16 cellular contexts compared by ENCODE assay signal in the genomic region with DNA sequence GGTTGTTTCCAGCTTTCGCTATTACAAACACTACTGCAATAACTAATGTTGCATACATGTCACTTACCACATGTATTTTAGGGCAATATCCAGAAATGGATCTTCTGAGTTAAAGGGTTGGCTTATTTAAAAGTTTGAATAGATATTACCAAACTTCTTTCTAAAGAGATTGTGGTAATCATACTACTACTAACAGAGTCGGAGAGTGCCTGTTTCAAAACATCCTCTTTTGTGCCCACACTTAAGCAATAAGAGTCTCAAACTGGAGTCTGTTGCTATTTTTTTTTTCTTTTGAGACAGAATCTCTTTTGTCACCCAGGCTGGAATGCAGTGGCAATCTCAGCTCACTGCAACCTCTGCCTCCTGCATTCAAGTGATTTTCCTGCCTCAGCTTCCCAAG. TPM values are rescaled to one million over a fixed set of nuclear protein-coding genes. Genes with fewer than 3 reads are reported as not detected.
A peak's percentile ranks its signal among the peaks of the same experiment; 100 is the strongest.
DNase-seq lines count a peak whose midpoint lies in the region; ATAC-seq and TF ChIP-seq lines count a peak whose summit lies in the region.
"Had no signal": no experiment of that assay in that cellular context is flagged by ENCODE, and none has a peak within 500 bp of the region (broad histone marks: within the 10 kb centered on the region; RNA-seq: fewer than 3 reads in every experiment).

No MANE protein-coding gene starts in this region.

- no peak overlapping the region for H3K4me3 Mint-ChIP-seq in Calu3 (ENCODE audit: low read depth, unreplicated experiment)
- no peak overlapping the region for H3K4me3 Mint-ChIP-seq in naive thymus-derived CD4-positive, alpha-beta T cell
- H3K4me3 Mint-ChIP-seq in activated CD4-positive, alpha-beta T cell treated with anti-CD3 and anti-CD28 coated beads, Interleukin-2, amount 10 ng/mL, durations not matched to agents 7 days and 5 days = no peak overlapping the region

- no peaks in the 10 kb centered on the region for H3K27me3 ChIP-seq in naive thymus-derived CD4-positive, alpha-beta T cell (ENCODE audit: control insufficient read depth in 2 of 2, insufficient read depth in 2 of 2, low read length in 2 of 2)

- BruUV-seq in Calu3 (replicated peaks; lab: Mats Ljungman, UMichigan) = no TSS peak

- H3K36me3 ChIP-seq in naive thymus-derived CD4-positive, alpha-beta T cell (ENCODE audit: control insufficient read depth in 2 of 3, insufficient read depth in 3 of 3, low read length in 3 of 3) = no peaks in the 10 kb centered on the region

- peaks cover 24% of the 10 kb centered on the region for H3K4me1 Mint-ChIP-seq in Calu3 (ENCODE audit: low read depth, unreplicated experiment)
- H3K4me1 Mint-ChIP-seq in naive thymus-derived CD4-positive, alpha-beta T cell = peaks cover 0 to 13% (median 0%) of the 10 kb centered on the region in 7 donors
- H3K4me1 Mint-ChIP-seq in activated CD4-positive, alpha-beta T cell treated with anti-CD3 and anti-CD28 coated beads, Interleukin-2, amount 10 ng/mL, durations not matched to agents 7 days and 5 days = peaks cover 11% of the 10 kb centered on the region

- CTCF ChIA-PET in Calu3 (lab: Charles Lee) = no interaction called here
- CTCF ChIA-PET in naive thymus-derived CD4-positive, alpha-beta T cell (lab: Charles Lee) = interaction anchor here (0.7 kb wide), 1 partner anchor 1079 kb away, joined by 3 read pairs; no protein-coding TSS in a partner anchor
- CTCF ChIA-PET in activated CD4-positive, alpha-beta T cell treated with anti-CD3 and anti-CD28 coated beads, Interleukin-2, amount 10 ng/mL, durations not matched to agents 7 days and 5 days (lab: Charles Lee) = interaction anchor here (1.0 to 1.2 kb wide), 2 partner anchors 9 to 53 kb away, joined by 3 read pairs; no protein-coding TSS in a partner anchor

- H3K9me3 Mint-ChIP-seq in Calu3 (ENCODE audit: low read depth, unreplicated experiment) = peaks cover 15% of the 10 kb centered on the region
- peaks cover 0 to 4% (median 0%) of the 10 kb centered on the region in 11 donors for H3K9me3 Mint-ChIP-seq in naive thymus-derived CD4-positive, alpha-beta T cell
- peaks cover 2% of the 10 kb centered on the region for H3K9me3 Mint-ChIP-seq in activated CD4-positive, alpha-beta T cell treated with anti-CD3 and anti-CD28 coated beads, Interleukin-2, amount 10 ng/mL, durations not matched to agents 7 days and 5 days

- H3K4me3 ChIP-seq in NB4 (ENCODE audit: low read depth, low read length) = no peak overlapping the region
- H3K4me3 ChIP-seq in naive thymus-derived CD4-positive, alpha-beta T cell (ENCODE audit: low read length) = no peak overlapping the region
- H3K4me3 ChIP-seq: A549 had no signal

- TF ChIP-seq CTCF in Calu3 (IDR thresholded peaks at IDR 0.05; ENCODE audit: unreplicated experiment) (no peak), NB4 (IDR thresholded peaks at IDR 0.05; ENCODE audit: low read depth, low read length) (no peak)

- no peak for TF ChIP-seq POLR2A in NB4 (IDR thresholded peaks at IDR 0.05; ENCODE audit: extremely low read depth, insufficient read length)

- H3K27ac Mint-ChIP-seq in Calu3 (ENCODE audit: unreplicated experiment) = peak overlapping the region; percentile 44
- no peak overlapping the region for H3K27ac Mint-ChIP-seq in naive thymus-derived CD4-positive, alpha-beta T cell
- H3K27ac Mint-ChIP-seq in activated CD4-positive, alpha-beta T cell treated with anti-CD3 and anti-CD28 coated beads, Interleukin-2, amount 10 ng/mL, durations not matched to agents 7 days and 5 days = no peak overlapping the region

- intact Hi-C loops in Calu3 (cut with micrococcal nuclease; ENCODE audit: unreplicated experiment) = no loop called here
- intact Hi-C loops in naive thymus-derived CD4-positive, alpha-beta T cell (cut with micrococcal nuclease) = no loop called here

- no peaks in the 10 kb centered on the region for H3K9me3 ChIP-seq in naive thymus-derived CD4-positive, alpha-beta T cell (ENCODE audit: control insufficient read depth in 2 of 3, low read length in 3 of 3)
- H3K9me3 ChIP-seq: Caco-2 had no signal

- DNase-seq in Calu3 (no peak), NB4 (ENCODE audit: low read depth) (peak; percentile 78), SIG-M5 (lab: John Stamatoyannopoulos, UW) (peak; percentile 42), COLO668 (lab: John Stamatoyannopoulos, UW; ENCODE audit: unreplicated experiment) (no peak), NCI-H2081 (lab: John Stamatoyannopoulos, UW) (no peak)
- DNase-seq in naive thymus-derived CD4-positive, alpha-beta T cell = no peak
- no peak for DNase-seq in activated CD4-positive, alpha-beta T cell treated with anti-CD3 and anti-CD28 coated beads, Interleukin-2, amount 10 ng/mL, durations not matched to agents 7 days and 5 days
- DNase-seq: C1 segment of cervical spinal cord, Caco-2, EL, NCI-H187, NCI-H526 treated with DMSO at 0.1 percent for 48 hours had no signal

- peaks cover 11% of the 10 kb centered on the region for H3K36me3 Mint-ChIP-seq in Calu3 (ENCODE audit: insufficient read depth, unreplicated experiment)
- no peaks in the 10 kb centered on the region for H3K36me3 Mint-ChIP-seq in naive thymus-derived CD4-positive, alpha-beta T cell
- no peaks in the 10 kb centered on the region for H3K36me3 Mint-ChIP-seq in activated CD4-positive, alpha-beta T cell treated with anti-CD3 and anti-CD28 coated beads, Interleukin-2, amount 10 ng/mL, durations not matched to agents 7 days and 5 days (ENCODE audit: low read depth)

- POLR2A ChIA-PET in naive thymus-derived CD4-positive, alpha-beta T cell (lab: Charles Lee) = no interaction called here
- POLR2A ChIA-PET in activated CD4-positive, alpha-beta T cell treated with anti-CD3 and anti-CD28 coated beads, Interleukin-2, amount 10 ng/mL, durations not matched to agents 7 days and 5 days (lab: Charles Lee) = no interaction called here

- no peak overlapping the region for H3K27ac ChIP-seq in naive thymus-derived CD4-positive, alpha-beta T cell (ENCODE audit: low read depth, low read length)
- H3K27ac ChIP-seq: KMS-11 had no signal

- no peaks in the 10 kb centered on the region for H3K27me3 Mint-ChIP-seq in Calu3 (ENCODE audit: unreplicated experiment)
- peaks cover 28 to 47% (median 43%) of the 10 kb centered on the region in 5 donors for H3K27me3 Mint-ChIP-seq in naive thymus-derived CD4-positive, alpha-beta T cell
- peaks cover 43% of the 10 kb centered on the region for H3K27me3 Mint-ChIP-seq in activated CD4-positive, alpha-beta T cell treated with anti-CD3 and anti-CD28 coated beads, Interleukin-2, amount 10 ng/mL, durations not matched to agents 7 days and 5 days

- ATAC-seq in naive thymus-derived CD4-positive, alpha-beta T cell = peak; percentile 41
- no peak for ATAC-seq in GM18873 (IDR thresholded peaks at IDR 0.05; ENCODE audit: low FRiP score, unreplicated experiment)
- ATAC-seq: A549, Right ventricle myocardium inferior had no signal

- H3K4me1 ChIP-seq in naive thymus-derived CD4-positive, alpha-beta T cell (ENCODE audit: control insufficient read depth in 2 of 2, insufficient read depth in 2 of 2, low read length in 2 of 2) = no peaks in the 10 kb centered on the region

RNA-seq across cellular contexts. Expression of gene FGFBP1, which starts 35.8 kb away (rescaled TPM):
- 5.0 and 8.4 TPM in 2 replicates for total RNA-seq in Calu3 (2022)
- total RNA-seq in naive thymus-derived CD4-positive, alpha-beta T cell = not detected
- not detected for polyA plus RNA-seq in naive thymus-derived CD4-positive, alpha-beta T cell
- total RNA-seq in activated CD4-positive, alpha-beta T cell treated with anti-CD3 and anti-CD28 coated beads, Interleukin-2, amount 10 ng/mL, durations not matched to agents 7 days and 5 days = not detected
- total RNA-seq: Right ventricle myocardium inferior had no signal

Comparison
In these comparisons a context has a peak if more than half of its experiments do, and no peak if none do; other contexts are left out.
1. DNase-seq: peak in NB4 (single experiment) and SIG-M5 (single experiment); none in Calu3 (single experiment), naive thymus-derived CD4-positive, alpha-beta T cell (0 of 9), COLO668 (single experiment), NCI-H2081 (0 of 2) and activated CD4-positive, alpha-beta T cell treated with anti-CD3 and anti-CD28 coated beads, Interleukin-2, amount 10 ng/mL, durations not matched to agents 7 days and 5 days (single experiment).